ENCODE assay signal across 8 cellular contexts in the genomic region with DNA sequence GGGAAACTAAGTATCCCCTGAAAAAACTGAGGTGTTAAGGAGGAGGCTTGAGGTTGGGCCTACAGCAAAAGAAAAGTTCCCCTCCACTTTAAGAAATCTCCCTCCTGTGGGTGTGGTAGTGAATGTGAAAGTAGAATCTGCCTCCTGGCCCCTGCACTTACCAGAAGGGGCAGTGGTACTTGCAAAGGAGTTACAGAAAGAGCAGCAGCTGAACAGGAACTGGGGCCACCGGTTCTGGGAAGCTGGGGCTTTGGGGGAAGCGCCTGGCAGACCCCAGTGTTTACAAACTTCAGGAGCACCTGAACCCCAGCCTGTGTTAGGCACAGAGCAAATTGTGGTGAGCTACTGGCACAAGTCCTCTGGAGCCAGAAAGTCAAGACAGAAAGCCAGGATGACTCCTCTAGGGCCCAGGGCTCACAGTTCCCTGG.
DNase-seq lines count a peak whose midpoint lies in the region; ATAC-seq, FAIRE-seq and TF ChIP-seq lines count a peak whose summit lies in the region.

No MANE protein-coding gene starts in this region.

- no peak for TF ChIP-seq POLR2A in vagina (IDR thresholded peaks at IDR 0.05)

- peak; percentile 86 for ATAC-seq in GM21390 (IDR thresholded peaks at IDR 0.05; ENCODE audit: unreplicated experiment)

- H3K36me3 Mint-ChIP-seq in IgD-negative memory B cell (peaks cover under 1% of the 10 kb centered on the region), CD14-positive monocyte (no peaks in the 10 kb centered on the region)
- H3K36me3 Mint-ChIP-seq in activated naive CD8-positive, alpha-beta T cell, result peaks cover 2% of the 10 kb centered on the region

- no peak overlapping the region for H3K4me3 ChIP-seq in vagina

- H3K4me3 Mint-ChIP-seq in IgD-negative memory B cell, result peak overlapping the region in 2 of 4 donors; percentile 67 to 92
- H3K4me3 Mint-ChIP-seq in activated naive CD8-positive, alpha-beta T cell, result peak overlapping the region; percentile 46
- H3K4me3 Mint-ChIP-seq in CD14-positive monocyte, result no peak overlapping the region

- DNase-seq in GDM1 (lab: John Stamatoyannopoulos, UW) (peak; percentile 6), CD14-positive monocyte (ENCODE audit: low spot score) (no peak), vagina (ENCODE audit: extremely low spot score in 2 of 2) (no peak), D721Med (ENCODE audit: insufficient read length, low spot score) (no peak)
- DNase-seq in stimulated activated CD4-positive, alpha-beta T cell treated with anti-CD3 and anti-CD28 coated beads, Interleukin-4, amount 100 ng/mL, for 48 hours (ENCODE audit: low read depth in 2 of 2), result peak; percentile 15 to 17

- H3K27me3 Mint-ChIP-seq in IgD-negative memory B cell (no peaks in the 10 kb centered on the region), CD14-positive monocyte (ENCODE audit: low read depth in 3 of 3) (peaks cover 0 to 3% (median 2%) of the 10 kb centered on the region in 3 donors)
- no peaks in the 10 kb centered on the region for H3K27me3 Mint-ChIP-seq in activated naive CD8-positive, alpha-beta T cell

- FAIRE-seq in D721Med (lab: Jason Lieb, UNC), result no peak

- no peak overlapping the region for H3K27ac ChIP-seq in vagina

- peaks cover 20 to 31% (median 26%) of the 10 kb centered on the region in 3 donors for H3K4me1 Mint-ChIP-seq in IgD-negative memory B cell
- peaks cover 47% of the 10 kb centered on the region for H3K4me1 Mint-ChIP-seq in activated naive CD8-positive, alpha-beta T cell (ENCODE audit: low read depth)
- peaks cover 18% of the 10 kb centered on the region for H3K4me1 Mint-ChIP-seq in CD14-positive monocyte

- H3K36me3 ChIP-seq in vagina, result no peaks in the 10 kb centered on the region

- TF ChIP-seq CTCF in CD14-positive monocyte (IDR thresholded peaks at IDR 0.05), result no peak
- no peak for TF ChIP-seq CTCF in vagina (IDR thresholded peaks at IDR 0.05)
- no peak for TF ChIP-seq CTCF in D721Med (IDR thresholded peaks at IDR 0.05; ENCODE audit: insufficient read depth, missing control alignments)

- H3K9me3 Mint-ChIP-seq in IgD-negative memory B cell (no peaks in the 10 kb centered on the region), CD14-positive monocyte (peaks cover 0 to 4% (median 0%) of the 10 kb centered on the region in 7 donors)
- no peaks in the 10 kb centered on the region for H3K9me3 Mint-ChIP-seq in activated naive CD8-positive, alpha-beta T cell (ENCODE audit: low read depth)

- intact Hi-C loops in CD14-positive monocyte (cut with micrococcal nuclease), result no loop called here
- intact Hi-C loops in vagina (cut with DNase I), result no loop called here

- no peaks in the 10 kb centered on the region for H3K9me3 ChIP-seq in vagina

- peaks cover 37% of the 10 kb centered on the region for H3K4me1 ChIP-seq in vagina

- H3K27ac Mint-ChIP-seq in IgD-negative memory B cell, result peak overlapping the region; percentile 27 to 91 (median 73)
- peak overlapping the region; percentile 78 for H3K27ac Mint-ChIP-seq in activated naive CD8-positive, alpha-beta T cell
- peak overlapping the region in 3 of 7 donors; percentile 38 to 58 (median 50) for H3K27ac Mint-ChIP-seq in CD14-positive monocyte

- H3K27me3 ChIP-seq in vagina, result no peaks in the 10 kb centered on the region

Comparison
In these comparisons a context has a peak if more than half of its experiments do, and no peak if none do; other contexts are left out.
1. DNase-seq: peak in GDM1 (single experiment) and stimulated activated CD4-positive, alpha-beta T cell treated with anti-CD3 and anti-CD28 coated beads, Interleukin-4, amount 100 ng/mL, for 48 hours (2 of 2); none in CD14-positive monocyte (single experiment), vagina (0 of 2) and D721Med (single experiment).